11 cellular contexts compared by ENCODE assay signal in genomic region chr7:106344861-106345260, GRCh38.
A peak's percentile ranks its signal among the peaks of the same experiment; 100 is the strongest.
DNase-seq lines count a peak whose midpoint lies in the region; ATAC-seq and TF ChIP-seq lines count a peak whose summit lies in the region.
"Had no signal": no experiment of that assay in that cellular context is flagged by ENCODE, and none has a peak within 500 bp of the region (broad histone marks: within the 10 kb centered on the region; RNA-seq: fewer than 3 reads in every experiment).

No MANE protein-coding gene starts in this region.

- H2BK15ac ChIP-seq in mesendoderm (replicated peaks; ENCODE audit: low read depth) = no peak overlapping the region

- DNase-seq in activated CD4-positive, alpha-beta memory T cell treated with anti-CD3 and anti-CD28 coated beads, Interleukin-2, amount 10 ng/mL, durations not matched to agents 7 days and 5 days = no peak
- DNase-seq in left lung (no peak), mesendoderm (no peak), HEK293T (ENCODE audit: extremely low spot score) (no peak), NCI-H69 (lab: John Stamatoyannopoulos, UW) (no peak), NCI-H187 treated with DMSO at 0.1 percent for 48 hours (lab: John Stamatoyannopoulos, UW) (no peak)
- DNase-seq: activated effector memory CD4-positive, alpha-beta T cell treated with Interleukin-2 at 50 U/mL for 16 hours; C1 segment of cervical spinal cord; effector memory CD8-positive, alpha-beta T cell had no signal

- H3K4me3 ChIP-seq in ACC112 (ENCODE audit: low read depth, low read length) (no peak overlapping the region), KMS-11 (IDR thresholded peaks at IDR 0.05; ENCODE audit: insufficient read depth, low read depth, low read length) (no peak overlapping the region), left lung (no peak overlapping the region), mesendoderm (ENCODE audit: low read length) (no peak overlapping the region)

- peak overlapping the region; percentile 94 for H3K27ac Mint-ChIP-seq in activated CD4-positive, alpha-beta memory T cell treated with anti-CD3 and anti-CD28 coated beads, Interleukin-2, amount 10 ng/mL, durations not matched to agents 7 days and 5 days

- H3K9me3 Mint-ChIP-seq in activated CD4-positive, alpha-beta memory T cell treated with anti-CD3 and anti-CD28 coated beads, Interleukin-2, amount 10 ng/mL, durations not matched to agents 7 days and 5 days = peaks cover 48% of the 10 kb centered on the region

- no peak overlapping the region for H2AK5ac ChIP-seq in mesendoderm (ENCODE audit: low read length)

- peaks cover 58% of the 10 kb centered on the region for H3K36me3 Mint-ChIP-seq in activated CD4-positive, alpha-beta memory T cell treated with anti-CD3 and anti-CD28 coated beads, Interleukin-2, amount 10 ng/mL, durations not matched to agents 7 days and 5 days (ENCODE audit: low read depth)

- H3K4me3 Mint-ChIP-seq in activated CD4-positive, alpha-beta memory T cell treated with anti-CD3 and anti-CD28 coated beads, Interleukin-2, amount 10 ng/mL, durations not matched to agents 7 days and 5 days = no peak overlapping the region

- H3K9ac ChIP-seq in KMS-11 = no peak overlapping the region
- H3K9ac ChIP-seq in mesendoderm (ENCODE audit: low read length) = no peak overlapping the region

- H2AFZ ChIP-seq in ACC112 (ENCODE audit: low read length, unreplicated experiment) = no peak overlapping the region
- H2AFZ ChIP-seq in KMS-11 (ENCODE audit: low read depth) = no peak overlapping the region

- no peak overlapping the region for H4K8ac ChIP-seq in mesendoderm (ENCODE audit: low read depth, low read length)

- no peaks in the 10 kb centered on the region for H3K27me3 Mint-ChIP-seq in activated CD4-positive, alpha-beta memory T cell treated with anti-CD3 and anti-CD28 coated beads, Interleukin-2, amount 10 ng/mL, durations not matched to agents 7 days and 5 days

- TF ChIP-seq CTCF in KMS-11 (conservative IDR thresholded peaks at IDR 0.05; ENCODE audit: low read depth, low read length) (no peak), left lung (IDR thresholded peaks at IDR 0.05) (no peak)

- H3K4me2 ChIP-seq in KMS-11 (peak overlapping the region; percentile 91), mesendoderm (ENCODE audit: low read length) (no peak overlapping the region)

- no peak overlapping the region for H2BK120ac ChIP-seq in mesendoderm (ENCODE audit: low read depth, low read length)

- H3K4ac ChIP-seq in mesendoderm (ENCODE audit: low read depth, low read length) = no peak overlapping the region

- no peak overlapping the region for H3K23ac ChIP-seq in mesendoderm (ENCODE audit: low read length)

- intact Hi-C loops in left lung (cut with DNase I) = no loop called here

- H3K79me2 ChIP-seq in ACC112 (ENCODE audit: control insufficient read depth, insufficient read depth, low read length, unreplicated experiment) = no peaks in the 10 kb centered on the region
- no peaks in the 10 kb centered on the region for H3K79me2 ChIP-seq in KMS-11 (ENCODE audit: insufficient read depth, low read depth)
- no peaks in the 10 kb centered on the region for H3K79me2 ChIP-seq in mesendoderm (ENCODE audit: control insufficient read depth, insufficient read depth, low read length)

- no peak overlapping the region for H3K18ac ChIP-seq in mesendoderm (ENCODE audit: low read length)

- H3K4me1 ChIP-seq in ACC112 (ENCODE audit: control insufficient read depth, insufficient read depth, low read length, unreplicated experiment) = peaks cover 27% of the 10 kb centered on the region
- peaks cover 51% of the 10 kb centered on the region for H3K4me1 ChIP-seq in KMS-11 (ENCODE audit: low read depth, poor library complexity, severe bottlenecking)
- H3K4me1 ChIP-seq in left lung = peaks cover 0 to 40% of the 10 kb centered on the region in 2 donors
- H3K4me1 ChIP-seq in mesendoderm (ENCODE audit: control insufficient read depth, low read depth, low read length) = no peaks in the 10 kb centered on the region

- H3K4me1 Mint-ChIP-seq in activated CD4-positive, alpha-beta memory T cell treated with anti-CD3 and anti-CD28 coated beads, Interleukin-2, amount 10 ng/mL, durations not matched to agents 7 days and 5 days = peaks cover 43% of the 10 kb centered on the region

- H4K5ac ChIP-seq in mesendoderm (ENCODE audit: low read length) = no peak overlapping the region

- H3K36me3 ChIP-seq in ACC112 (ENCODE audit: insufficient read depth, low read length) (no peaks in the 10 kb centered on the region), KMS-11 (ENCODE audit: insufficient read depth) (no peaks in the 10 kb centered on the region), left lung (no peaks in the 10 kb centered on the region), mesendoderm (ENCODE audit: control insufficient read depth, insufficient read depth, low read length) (no peaks in the 10 kb centered on the region)

- H3K27ac ChIP-seq in ACC112 (ENCODE audit: low read depth, low read length) = peak overlapping the region; percentile 97
- H3K27ac ChIP-seq in KMS-11 = peak overlapping the region; percentile 93
- H3K27ac ChIP-seq in left lung = peak overlapping the region; percentile 74 to 96
- no peak overlapping the region for H3K27ac ChIP-seq in mesendoderm (ENCODE audit: low read depth, low read length)

- POLR2A ChIA-PET in activated CD4-positive, alpha-beta memory T cell treated with anti-CD3 and anti-CD28 coated beads, Interleukin-2, amount 10 ng/mL, durations not matched to agents 7 days and 5 days (lab: Charles Lee) = interaction anchor here (4.7 kb wide), 1 partner anchor 60 kb away, joined by 68 read pairs; the partner anchor contains the start of gene NAMPT
- POLR2A ChIA-PET in HEK293T (lab: Yijun Ruan, JAX) = no interaction called here

- H3K27me3 ChIP-seq in ACC112 (ENCODE audit: insufficient read depth, low read length) (no peaks in the 10 kb centered on the region), KMS-11 (ENCODE audit: insufficient read depth, low read depth) (no peaks in the 10 kb centered on the region), left lung (no peaks in the 10 kb centered on the region), mesendoderm (ENCODE audit: insufficient read depth, low read length, poor library complexity) (no peaks in the 10 kb centered on the region)

- CTCF ChIA-PET in activated CD4-positive, alpha-beta memory T cell treated with anti-CD3 and anti-CD28 coated beads, Interleukin-2, amount 10 ng/mL, durations not matched to agents 7 days and 5 days (lab: Charles Lee) = no interaction called here
- CTCF ChIA-PET in HEK293T (lab: Yijun Ruan, JAX) = no interaction called here

- no CpG with 5 or more reads among the region's 4 CpGs for WGBS in mesendoderm (ENCODE audit: extremely low coverage, insufficient coverage, low lambda C conversion rate)

- peak; percentile 75 for ATAC-seq in left lung
- ATAC-seq: effector memory CD8-positive, alpha-beta T cell had no signal

- no peak overlapping the region for H3K56ac ChIP-seq in mesendoderm (ENCODE audit: low read length)

- no peaks in the 10 kb centered on the region for H3K79me1 ChIP-seq in mesendoderm (ENCODE audit: low read length)

- H3K9me3 ChIP-seq in left lung = peaks cover 0 to 41% of the 10 kb centered on the region in 2 donors

- H4K20me1 ChIP-seq in KMS-11 (ENCODE audit: insufficient read depth) = no peaks in the 10 kb centered on the region

- H2BK5ac ChIP-seq in mesendoderm (ENCODE audit: low read length) = no peak overlapping the region

TF ChIP-seq in HEK293T, 16 proteins besides CTCF, POLR2A, EP300 and RAD21:
- TF ChIP-seq ARNT (IDR thresholded peaks at IDR 0.05) (no peak), PKNOX1 (IDR thresholded peaks at IDR 0.05) (no peak), FOXM1 (IDR thresholded peaks at IDR 0.05; ENCODE audit: borderline replicate concordance) (no peak), FOXA1 (IDR thresholded peaks at IDR 0.05) (no peak), NFRKB (IDR thresholded peaks at IDR 0.05) (no peak), FOXK2 (IDR thresholded peaks at IDR 0.05) (no peak), HDGF (IDR thresholded peaks at IDR 0.05; ENCODE audit: borderline replicate concordance) (no peak), L3MBTL2 (conservative IDR thresholded peaks at IDR 0.05) (no peak), ELF4 (IDR thresholded peaks at IDR 0.05) (no peak), SP1 (IDR thresholded peaks at IDR 0.05) (no peak), ZNF384 (IDR thresholded peaks at IDR 0.05) (no peak), LEF1 (IDR thresholded peaks at IDR 0.05; ENCODE audit: borderline replicate concordance) (no peak), BHLHE40 (IDR thresholded peaks at IDR 0.05; ENCODE audit: borderline replicate concordance) (no peak), CTBP1 (IDR thresholded peaks at IDR 0.05; ENCODE audit: borderline replicate concordance) (no peak), SUZ12 (IDR thresholded peaks at IDR 0.05) (no peak)
